Comparison of ENCODE assay signal across 17 cellular contexts in the genomic region with DNA sequence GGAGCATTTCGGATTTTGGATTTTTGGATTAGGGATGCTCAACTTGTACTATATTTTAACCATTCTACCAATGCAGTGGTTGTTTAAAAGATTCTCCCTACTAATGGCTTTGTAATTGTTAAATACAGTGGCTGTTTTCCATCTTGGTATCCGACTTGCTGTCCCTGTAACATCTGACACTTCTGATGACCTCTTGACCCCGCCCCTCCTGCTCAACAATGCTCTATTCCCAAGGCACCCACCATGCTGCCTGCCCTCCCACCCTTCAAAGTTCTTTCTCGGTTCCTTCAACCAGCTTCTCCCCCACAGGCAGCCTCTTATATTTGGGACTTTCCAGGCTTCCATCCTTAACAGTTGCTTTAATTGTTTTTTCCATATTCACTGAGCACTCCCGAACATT. TPM values are rescaled to one million over a fixed set of nuclear protein-coding genes. Genes with fewer than 3 reads are reported as not detected.
DNase-seq lines count a peak whose midpoint lies in the region; ATAC-seq and TF ChIP-seq lines count a peak whose summit lies in the region.
"Had no signal": no experiment of that assay in that cellular context is flagged by ENCODE, and none has a peak within 500 bp of the region (broad histone marks: within the 10 kb centered on the region; RNA-seq: fewer than 3 reads in every experiment).

No MANE protein-coding gene starts in this region.

- peak overlapping the region; percentile 77; the same call in 1 of the 2 replicates for H3K9ac ChIP-seq in iPS-20b (ENCODE audit: low read depth, low read length)

- no peak for TF ChIP-seq CTCF in BE2C (IDR thresholded peaks at IDR 0.05; ENCODE audit: low read depth, low read length)

- ATAC-seq in T-helper 17 cell (no peak), GM21515 (IDR thresholded peaks at IDR 0.05; ENCODE audit: unreplicated experiment) (no peak)

- H3K27me3 Mint-ChIP-seq in T-helper 17 cell = no peaks in the 10 kb centered on the region

- H3K27ac Mint-ChIP-seq in T-helper 17 cell = peak overlapping the region; percentile 17

- H3K4me3 Mint-ChIP-seq in T-helper 17 cell = no peak overlapping the region

- no peaks in the 10 kb centered on the region for H3K36me3 ChIP-seq in iPS-20b (ENCODE audit: insufficient read depth, low read depth, low read length)
- no peaks in the 10 kb centered on the region for H3K36me3 ChIP-seq in BE2C

- H3K27me3 ChIP-seq in iPS-20b (ENCODE audit: insufficient read depth, low read length) = no peaks in the 10 kb centered on the region
- no peaks in the 10 kb centered on the region for H3K27me3 ChIP-seq in BE2C

- H3K4me1 Mint-ChIP-seq in T-helper 17 cell = peaks cover 24% of the 10 kb centered on the region

- H3K4me1 ChIP-seq in iPS-20b (ENCODE audit: insufficient read depth, low read length) (peaks cover 27% of the 10 kb centered on the region), BE2C (peaks cover 12% of the 10 kb centered on the region)

- H3K4me3 ChIP-seq in iPS-20b (ENCODE audit: low read length) (peak overlapping the region; percentile 60; the same call in 1 of the 2 replicates), BE2C (ENCODE audit: low read depth, low read length) (no peak overlapping the region)

- H3K27ac ChIP-seq in caudate nucleus (ENCODE audit: low read depth, low read length) (peak overlapping the region; percentile 95), iPS-20b (ENCODE audit: low read length) (peak overlapping the region; percentile 69), substantia nigra (ENCODE audit: low read depth, low read length, poor library complexity, severe bottlenecking) (peak overlapping the region; percentile 98)

- DNase-seq in T-helper 17 cell = no peak
- DNase-seq in caudate nucleus (lab: John Stamatoyannopoulos, UW) = no peak
- DNase-seq in substantia nigra (lab: John Stamatoyannopoulos, UW) = no peak
- DNase-seq in BE2C = no peak
- no peak for DNase-seq in stimulated activated CD4-positive, alpha-beta T cell treated with anti-CD3 and anti-CD28 coated beads, Interleukin-2, amount 100 ng/mL, for 24 hours
- DNase-seq: CD8-positive, alpha-beta memory T cell; DND-41; NCI-H1048; NCI-H1436 treated with DMSO at 0.1 percent for 48 hours; NCI-H2081 treated with DMSO at 0.1 percent for 48 hours; NCI-H510A; NCI-H774; RPMI8226; SIG-M5 had no signal

- no peaks in the 10 kb centered on the region for H3K36me3 Mint-ChIP-seq in T-helper 17 cell (ENCODE audit: low read depth)

- no peaks in the 10 kb centered on the region for H3K9me3 ChIP-seq in T-helper 17 cell (ENCODE audit: control insufficient read depth, low read length, poor library complexity, severe bottlenecking)
- no peaks in the 10 kb centered on the region for H3K9me3 ChIP-seq in iPS-20b (ENCODE audit: insufficient read depth, low read depth, low read length)
- no peaks in the 10 kb centered on the region for H3K9me3 ChIP-seq in BE2C

RNA-seq across cellular contexts. Expression of gene PRTFDC1, which starts 2.0 kb away (rescaled TPM):
- 1 to 10 TPM in 1 of 2 donors, under 1 TPM in 1; 0.40 to 3.6 TPM for total RNA-seq in T-helper 17 cell
- polyA plus RNA-seq in BE2C (2012; ENCODE audit: insufficient read depth, insufficient read length, low read depth) = 13.3 TPM
- total RNA-seq: MCF 10A had no signal
